Comparison of ENCODE assay signal across 8 cellular contexts in the genomic region with DNA sequence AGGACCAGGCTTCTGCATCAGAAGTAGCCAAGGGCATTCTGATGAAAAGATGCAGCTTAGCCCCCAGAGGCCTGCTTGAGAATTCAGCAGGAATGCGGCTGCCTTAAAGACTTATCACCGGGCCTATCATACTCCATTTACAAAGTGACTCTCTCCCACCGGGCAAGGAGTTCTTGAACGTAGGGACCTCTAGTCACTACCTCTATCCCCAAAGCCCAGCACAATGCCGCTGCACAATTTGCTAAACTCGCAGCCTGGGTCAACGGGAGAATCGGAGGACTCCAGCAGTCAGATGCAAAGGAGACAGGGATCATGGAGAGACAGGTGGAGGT. TPM values are rescaled to one million over a fixed set of nuclear protein-coding genes. Genes with fewer than 3 reads are reported as not detected.
DNase-seq lines count a peak whose midpoint lies in the region; ATAC-seq and TF ChIP-seq lines count a peak whose summit lies in the region.

No MANE protein-coding gene starts in this region.

- peaks cover 32% of the 10 kb centered on the region for H3K4me1 Mint-ChIP-seq in central memory CD8-positive, alpha-beta T cell
- H3K4me1 Mint-ChIP-seq in type B pancreatic cell (ENCODE audit: unreplicated experiment): peaks cover 9% of the 10 kb centered on the region

- no peaks in the 10 kb centered on the region for H3K9me3 Mint-ChIP-seq in central memory CD8-positive, alpha-beta T cell
- no peaks in the 10 kb centered on the region for H3K9me3 Mint-ChIP-seq in type B pancreatic cell

- DNase-seq in LNCaP clone FGC (ENCODE audit: low read depth): no peak
- no peak for DNase-seq in central memory CD8-positive, alpha-beta T cell (ENCODE audit: low spot score in 2 of 2)
- no peak for DNase-seq in lower leg skin (ENCODE audit: low spot score in 2 of 2)
- no peak for DNase-seq in type B pancreatic cell (ENCODE audit: extremely low spot score, unreplicated experiment)
- no peak for DNase-seq in SKM-1 treated with dmso at 0.1 percent for 144 hours (lab: John Stamatoyannopoulos, UW; ENCODE audit: unreplicated experiment)
- DNase-seq in HuH-7 (ENCODE audit: low spot score): no peak

- H3K4me3 ChIP-seq in LNCaP clone FGC (ENCODE audit: low read depth, low read length): peak overlapping the region; percentile 96
- H3K4me3 ChIP-seq in lower leg skin (ENCODE audit: low read depth, poor library complexity, severe bottlenecking): peak overlapping the region; percentile 88

- H3K27ac Mint-ChIP-seq in central memory CD8-positive, alpha-beta T cell (ENCODE audit: low read depth): peak overlapping the region; percentile 92
- peak overlapping the region; percentile 94 for H3K27ac Mint-ChIP-seq in type B pancreatic cell

- peak; percentile 14 for ATAC-seq in GM21825 (IDR thresholded peaks at IDR 0.05; ENCODE audit: unreplicated experiment)
- peak; percentile 13 for ATAC-seq in central memory CD8-positive, alpha-beta T cell (replicated peaks; ENCODE audit: extremely low read depth, poor library complexity, severe bottlenecking)

- H3K4me3 Mint-ChIP-seq in central memory CD8-positive, alpha-beta T cell: peak overlapping the region; percentile 99
- peak overlapping the region; percentile 99 for H3K4me3 Mint-ChIP-seq in type B pancreatic cell

- H3K4me1 ChIP-seq in ES-I3 (ENCODE audit: insufficient read depth, low read length): peaks cover 8% of the 10 kb centered on the region; the same call in 1 of the 2 replicates

- peak overlapping the region; percentile 91 for H3K9ac ChIP-seq in ES-I3 (ENCODE audit: low read depth, low read length)

- TF ChIP-seq CTCF in LNCaP clone FGC (IDR thresholded peaks at IDR 0.05; ENCODE audit: control insufficient read depth, extremely low read depth, insufficient read depth): no peak
- no peak for TF ChIP-seq CTCF in lower leg skin (IDR thresholded peaks at IDR 0.05)
- no peak for TF ChIP-seq CTCF in type B pancreatic cell (conservative IDR thresholded peaks at IDR 0.05)

- H3K36me3 ChIP-seq in ES-I3 (ENCODE audit: insufficient read depth, low read length): peaks cover 7% of the 10 kb centered on the region

- H3K27me3 Mint-ChIP-seq in central memory CD8-positive, alpha-beta T cell: no peaks in the 10 kb centered on the region
- no peaks in the 10 kb centered on the region for H3K27me3 Mint-ChIP-seq in type B pancreatic cell

- intact Hi-C loops in lower leg skin (cut with DNase I; ENCODE audit: low total_unique reads): no loop called here

- WGBS in lower leg skin, 2 donors: 1 to 2% methylated on average over 8 of the region's 8 CpGs

- no peaks in the 10 kb centered on the region for H3K9me3 ChIP-seq in ES-I3 (ENCODE audit: control insufficient read depth, insufficient read depth, low read length)

- TF ChIP-seq POLR2A in lower leg skin (IDR thresholded peaks at IDR 0.05): no peak

- H3K36me3 Mint-ChIP-seq in central memory CD8-positive, alpha-beta T cell (ENCODE audit: insufficient read depth): peaks cover 22% of the 10 kb centered on the region
- H3K36me3 Mint-ChIP-seq in type B pancreatic cell: no peaks in the 10 kb centered on the region

RNA-seq across cellular contexts. Expression of a gene that starts 0.7 kb away (rescaled TPM):
- total RNA-seq in lower leg skin (10 to 100 TPM; 13.3 to 16.6 (median 15.9) TPM), type B pancreatic cell (ENCODE audit: low replicate concordance) (18.5 and 21.3 TPM in 2 replicates)

RNA-seq across cellular contexts. Expression of a gene that starts 27.8 kb away (rescaled TPM):
- total RNA-seq in lower leg skin (under 1 TPM in 1 of 4 donors, not detected in 3; 0.66 TPM), type B pancreatic cell (ENCODE audit: low replicate concordance) (not detected in 2 replicates)

RNA-seq across cellular contexts. Expression of a gene that starts 39.0 kb away (rescaled TPM):
- total RNA-seq in lower leg skin (not detected), type B pancreatic cell (ENCODE audit: low replicate concordance) (not detected in 2 replicates)
